Comparison of ENCODE assay signal across 9 cellular contexts in genomic region chr15:92903588-92903955, GRCh38. TPM values are rescaled to one million over a fixed set of nuclear protein-coding genes. Genes with fewer than 3 reads are reported as not detected.
DNase-seq lines count a peak whose midpoint lies in the region; ATAC-seq, FAIRE-seq and TF ChIP-seq lines count a peak whose summit lies in the region.
"Had no signal": no experiment of that assay in that cellular context is flagged by ENCODE, and none has a peak within 500 bp of the region (broad histone marks: within the 10 kb centered on the region; RNA-seq: fewer than 3 reads in every experiment).

No MANE protein-coding gene starts in this region.

- peak overlapping the region; percentile 80 for H3K4me2 ChIP-seq in Karpas-422 (ENCODE audit: low read depth, low read length, poor library complexity, severe bottlenecking)

- H3K9me2 ChIP-seq in Karpas-422 (replicated peaks; ENCODE audit: insufficient read depth, low read length), result no peaks in the 10 kb centered on the region

- peak overlapping the region; percentile 95 for H3K27ac ChIP-seq in Karpas-422 (ENCODE audit: low read length)

- peak overlapping the region; percentile 91 for H3K4me3 ChIP-seq in BE2C (ENCODE audit: low read depth, low read length)
- H3K4me3 ChIP-seq in Karpas-422 (ENCODE audit: low read length), result peak overlapping the region; percentile 61
- H3K4me3 ChIP-seq in choroid plexus epithelial cell (ENCODE audit: low read depth, low read length), result peak overlapping the region; percentile 66

- POLR2A ChIA-PET in naive thymus-derived CD8-positive, alpha-beta T cell (lab: Charles Lee), result interaction anchor here (0.6 to 11.6 kb wide), 11 partner anchors 11 to 106 kb away, joined by 3 to 659 read pairs (median 8); no protein-coding TSS in a partner anchor

- ATAC-seq in naive thymus-derived CD8-positive, alpha-beta T cell, result no peak
- ATAC-seq in GM19035 (IDR thresholded peaks at IDR 0.05; ENCODE audit: unreplicated experiment), result no peak

- H4K20me1 ChIP-seq in Karpas-422 (ENCODE audit: insufficient read depth, low read depth, low read length), result peaks cover 32% of the 10 kb centered on the region; the same call in 1 of the 2 replicates

- H3K36me3 ChIP-seq in BE2C (peaks cover 22% of the 10 kb centered on the region), Karpas-422 (ENCODE audit: insufficient read depth, low read length) (peaks cover 9% of the 10 kb centered on the region; the same call in 1 of the 2 replicates)

- DNase-seq in BE2C (no peak), Karpas-422 (no peak), choroid plexus epithelial cell (ENCODE audit: low read depth) (no peak), NCI-H345 (lab: John Stamatoyannopoulos, UW) (no peak), GM19239 (ENCODE audit: insufficient read length, low spot score) (no peak), frontal cortex (ENCODE audit: low spot score in 2 of 2) (no peak)
- no peak for DNase-seq in naive thymus-derived CD8-positive, alpha-beta T cell

- H2AFZ ChIP-seq in Karpas-422 (ENCODE audit: low read length), result peak overlapping the region; percentile 4; the same call in 1 of the 2 replicates

- H3K9ac ChIP-seq in Karpas-422 (ENCODE audit: low read length), result peak overlapping the region; percentile 77

- H3K27me3 ChIP-seq in BE2C, result no peaks in the 10 kb centered on the region
- H3K27me3 ChIP-seq in Karpas-422 (ENCODE audit: low read length), result no peaks in the 10 kb centered on the region

- H3K9me3 Mint-ChIP-seq in naive thymus-derived CD8-positive, alpha-beta T cell, result peaks cover 0 to 11% (median 0%) of the 10 kb centered on the region in 9 donors

- H3K36me3 Mint-ChIP-seq in naive thymus-derived CD8-positive, alpha-beta T cell, result peaks cover 14 to 50% (median 30%) of the 10 kb centered on the region in 3 donors

- H3K4me1 Mint-ChIP-seq in naive thymus-derived CD8-positive, alpha-beta T cell, result peaks cover 36 to 74% (median 58%) of the 10 kb centered on the region in 4 donors

- H3K4me1 ChIP-seq in BE2C, result peaks cover 6% of the 10 kb centered on the region
- peaks cover 87% of the 10 kb centered on the region for H3K4me1 ChIP-seq in Karpas-422 (ENCODE audit: low read length)

- H3K79me2 ChIP-seq in Karpas-422 (ENCODE audit: low read length), result peaks cover 86% of the 10 kb centered on the region

- FAIRE-seq in GM19239 (lab: Jason Lieb, UNC) (no peak), frontal cortex (lab: Jason Lieb, UNC) (no peak)
- FAIRE-seq: colon had no signal

- H3K27ac Mint-ChIP-seq in naive thymus-derived CD8-positive, alpha-beta T cell, result peak overlapping the region; percentile 96 to 100 (median 100)

- H3K27me3 Mint-ChIP-seq in naive thymus-derived CD8-positive, alpha-beta T cell, result no peaks in the 10 kb centered on the region

- TF ChIP-seq CTCF in BE2C (IDR thresholded peaks at IDR 0.05; ENCODE audit: low read depth, low read length), result no peak
- TF ChIP-seq CTCF in choroid plexus epithelial cell (conservative IDR thresholded peaks at IDR 0.05; ENCODE audit: low read depth, low read length), result no peak

- H3K9me3 ChIP-seq in BE2C (no peaks in the 10 kb centered on the region), Karpas-422 (ENCODE audit: low read length) (no peaks in the 10 kb centered on the region)

- H3K4me3 Mint-ChIP-seq in naive thymus-derived CD8-positive, alpha-beta T cell, result peak overlapping the region; percentile 92 to 100 (median 98)

RNA-seq across cellular contexts. Expression of gene CHD2, which starts 3.4 kb away (rescaled TPM):
- 77.7 TPM for polyA plus RNA-seq in BE2C (2012; ENCODE audit: insufficient read depth, insufficient read length, low read depth)
- 22.1 and 37.3 TPM in 2 replicates for total RNA-seq in Karpas-422 (2014; rRNA removed; shearing (Covaris generic); ENCODE audit: low replicate concordance)
- total RNA-seq in naive thymus-derived CD8-positive, alpha-beta T cell, result 100 to 1,000 TPM; 415 to 427 TPM
- 100 to 1,000 TPM in 1 of 3 donors, 10 to 100 TPM in 2; 53.1 to 101 (median 68.1) TPM for polyA plus RNA-seq in naive thymus-derived CD8-positive, alpha-beta T cell
- 108 TPM for total RNA-seq in frontal cortex
